In the genomic region with DNA sequence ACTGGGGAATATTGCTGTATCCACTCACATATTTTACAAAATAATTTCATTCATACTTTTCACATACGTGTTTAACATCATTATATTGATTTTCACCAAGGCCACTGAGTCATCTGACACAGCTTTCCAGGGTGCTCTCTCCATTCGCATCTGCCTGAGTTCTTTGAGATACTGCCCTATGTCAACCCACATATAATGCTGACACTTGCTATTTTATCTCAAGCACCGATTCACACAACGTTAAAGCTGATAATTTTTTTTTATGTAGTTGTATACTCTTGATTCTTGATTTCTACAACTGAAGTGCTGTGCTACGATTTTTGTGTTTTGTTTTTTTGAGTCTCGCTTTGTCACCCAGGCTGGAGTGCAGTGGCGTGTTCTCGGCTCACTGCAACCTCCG, we compare ENCODE assay signal across 1 cellular context.
TF ChIP-seq lines count a peak whose summit lies in the region.

No MANE protein-coding gene starts in this region.

TF ChIP-seq in HepG2, 621 proteins besides CTCF, POLR2A, EP300 and RAD21 (continued from another document):
- TF ChIP-seq, protein P1, sequence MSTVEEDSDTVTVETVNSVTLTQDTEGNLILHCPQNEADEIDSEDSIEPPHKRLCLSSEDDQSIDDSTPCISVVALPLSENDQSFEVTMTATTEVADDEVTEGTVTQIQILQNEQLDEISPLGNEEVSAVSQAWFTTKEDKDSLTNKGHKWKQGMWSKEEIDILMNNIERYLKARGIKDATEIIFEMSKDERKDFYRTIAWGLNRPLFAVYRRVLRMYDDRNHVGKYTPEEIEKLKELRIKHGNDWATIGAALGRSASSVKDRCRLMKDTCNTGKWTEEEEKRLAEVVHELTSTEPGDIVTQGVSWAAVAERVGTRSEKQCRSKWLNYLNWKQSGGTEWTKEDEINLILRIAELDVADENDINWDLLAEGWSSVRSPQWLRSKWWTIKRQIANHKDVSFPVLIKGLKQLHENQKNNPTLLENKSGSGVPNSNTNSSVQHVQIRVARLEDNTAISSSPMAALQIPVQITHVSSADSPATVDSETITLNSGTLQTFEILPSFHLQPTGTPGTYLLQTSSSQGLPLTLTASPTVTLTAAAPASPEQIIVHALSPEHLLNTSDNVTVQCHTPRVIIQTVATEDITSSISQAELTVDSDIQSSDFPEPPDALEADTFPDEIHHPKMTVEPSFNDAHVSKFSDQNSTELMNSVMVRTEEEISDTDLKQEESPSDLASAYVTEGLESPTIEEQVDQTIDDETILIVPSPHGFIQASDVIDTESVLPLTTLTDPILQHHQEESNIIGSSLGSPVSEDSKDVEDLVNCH (CRISPR knock-in tag; IDR thresholded peaks at IDR 0.05), result no peak
- TF ChIP-seq MAFK (conservative IDR thresholded peaks at IDR 0.05 in 1 of 2, IDR thresholded peaks at IDR 0.05 in 1 of 2; ENCODE audit: low read length in 2 of 2), result peak; percentile 78 to 88
- TF ChIP-seq ZBTB1 (CRISPR knock-in tag; IDR thresholded peaks at IDR 0.05; ENCODE audit: borderline replicate concordance), result no peak
- no peak for TF ChIP-seq XRCC5 (optimal IDR thresholded peaks at IDR 0.05; ENCODE audit: low read length)
- peak; percentile 80 for TF ChIP-seq MAFF (IDR thresholded peaks at IDR 0.05; ENCODE audit: low read depth, low read length)
- TF ChIP-seq, protein P2, sequence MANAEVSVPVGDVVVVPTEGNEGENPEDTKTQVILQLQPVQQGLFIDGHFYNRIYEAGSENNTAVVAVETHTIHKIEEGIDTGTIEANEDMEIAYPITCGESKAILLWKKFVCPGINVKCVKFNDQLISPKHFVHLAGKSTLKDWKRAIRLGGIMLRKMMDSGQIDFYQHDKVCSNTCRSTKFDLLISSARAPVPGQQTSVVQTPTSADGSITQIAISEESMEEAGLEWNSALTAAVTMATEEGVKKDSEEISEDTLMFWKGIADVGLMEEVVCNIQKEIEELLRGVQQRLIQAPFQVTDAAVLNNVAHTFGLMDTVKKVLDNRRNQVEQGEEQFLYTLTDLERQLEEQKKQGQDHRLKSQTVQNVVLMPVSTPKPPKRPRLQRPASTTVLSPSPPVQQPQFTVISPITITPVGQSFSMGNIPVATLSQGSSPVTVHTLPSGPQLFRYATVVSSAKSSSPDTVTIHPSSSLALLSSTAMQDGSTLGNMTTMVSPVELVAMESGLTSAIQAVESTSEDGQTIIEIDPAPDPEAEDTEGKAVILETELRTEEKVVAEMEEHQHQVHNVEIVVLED (CRISPR knock-in tag; IDR thresholded peaks at IDR 0.05; ENCODE audit: borderline replicate concordance), result no peak
- no peak for TF ChIP-seq SRSF1 (optimal IDR thresholded peaks at IDR 0.05; ENCODE audit: low read depth, low read length)
